In genomic region chr2:199911877-199912161, GRCh38 we compare ENCODE assay signal across 8 cellular contexts. TPM values are rescaled to one million over a fixed set of nuclear protein-coding genes. Genes with fewer than 3 reads are reported as not detected.
DNase-seq lines count a peak whose midpoint lies in the region; ATAC-seq, FAIRE-seq and TF ChIP-seq lines count a peak whose summit lies in the region.

No MANE protein-coding gene starts in this region.

- H3K4me3 ChIP-seq in adipocyte (ENCODE audit: low read length) (peak overlapping the region; percentile 99), kidney (ENCODE audit: low read length in 2 of 2) (peak overlapping the region; percentile 94 to 98)

- DNase-seq in NCI-H2227 treated with DMSO at 0.1 percent for 48 hours (lab: John Stamatoyannopoulos, UW) = peak; percentile 55
- DNase-seq in NCI-H2227 (lab: John Stamatoyannopoulos, UW; ENCODE audit: unreplicated experiment) = no peak
- no peak for DNase-seq in adipocyte (ENCODE audit: low read depth)
- no peak for DNase-seq in kidney
- DNase-seq in substantia nigra (lab: John Stamatoyannopoulos, UW) = peak in 2 of 49 donors; percentile 39 to 43
- no peak for DNase-seq in stimulated activated naive CD4-positive, alpha-beta T cell treated with Interleukin-2 at 50 U/mL for 16 hours (lab: John Stamatoyannopoulos, UW)
- DNase-seq in NCI-H1694 (lab: John Stamatoyannopoulos, UW) = no peak

- H3K4me1 ChIP-seq in adipocyte (ENCODE audit: control insufficient read depth, insufficient read depth, low read length) (peaks cover 20% of the 10 kb centered on the region), kidney (ENCODE audit: control insufficient read depth in 1 of 2, insufficient read depth in 1 of 2, low read depth in 1 of 2, low read length in 2 of 2) (peaks cover 4 to 6% of the 10 kb centered on the region in 2 donors)

- ATAC-seq in GM18517 (IDR thresholded peaks at IDR 0.05; ENCODE audit: unreplicated experiment) = no peak

- no peak for TF ChIP-seq CTCF in kidney (IDR thresholded peaks at IDR 0.05; ENCODE audit: borderline replicate concordance, extremely low read depth, insufficient read depth)

- peak overlapping the region; percentile 85 to 98 for H3K27ac ChIP-seq in kidney (ENCODE audit: low read depth in 2 of 2, low read length in 2 of 2)
- H3K27ac ChIP-seq in substantia nigra (ENCODE audit: low read depth, low read length, poor library complexity, severe bottlenecking) = peak overlapping the region; percentile 94

- no peak for FAIRE-seq in kidney (lab: Jason Lieb, UNC)

- H3K9me3 ChIP-seq in adipocyte (ENCODE audit: control insufficient read depth, low read length) (peaks cover 1% of the 10 kb centered on the region), kidney (ENCODE audit: control insufficient read depth in 1 of 2, low read length in 2 of 2) (peaks cover 0 to under 1% of the 10 kb centered on the region in 2 donors)

- intact Hi-C loops in kidney (cut with DNase I) = no loop called here

- no peaks in the 10 kb centered on the region for H3K27me3 ChIP-seq in adipocyte (replicated peaks; ENCODE audit: control insufficient read depth, insufficient read depth, low read length)

- H3K9ac ChIP-seq in adipocyte (ENCODE audit: low read length) = peak overlapping the region; percentile 95
- peak overlapping the region; percentile 90 to 98 for H3K9ac ChIP-seq in kidney (ENCODE audit: low read length in 2 of 2)

- H3K36me3 ChIP-seq in adipocyte (ENCODE audit: control insufficient read depth, insufficient read depth, low read length, severe bottlenecking) (peaks cover 6% of the 10 kb centered on the region), kidney (ENCODE audit: control insufficient read depth in 1 of 2, insufficient read depth in 2 of 2, low read length in 2 of 2) (no peaks in the 10 kb centered on the region)

RNA-seq across cellular contexts. Expression of gene C2orf69, which starts 0.7 kb away (rescaled TPM):
- 11.5 TPM for total RNA-seq in kidney
- polyA plus RNA-seq in kidney (ENCODE audit: insufficient read depth, low read depth, low replicate concordance) = 4.9 TPM

RNA-seq across cellular contexts. Expression of gene TYW5, which starts 43.5 kb away (rescaled TPM):
- 8.0 TPM for total RNA-seq in kidney
- 6.8 TPM for polyA plus RNA-seq in kidney (ENCODE audit: insufficient read depth, low read depth, low replicate concordance)

RNA-seq across cellular contexts. Expression of gene MAIP1, which starts 43.6 kb away (rescaled TPM):
- total RNA-seq in kidney = 16.0 TPM
- 43.1 TPM for polyA plus RNA-seq in kidney (ENCODE audit: insufficient read depth, low read depth, low replicate concordance)
